ENCODE assay signal across 3 cellular contexts in genomic region chr15:81113204-81113657, GRCh38.
TF ChIP-seq lines count a peak whose summit lies in the region.

No MANE protein-coding gene starts in this region.

TF ChIP-seq in liver, 16 proteins besides CTCF, POLR2A, EP300 and RAD21:
- TF ChIP-seq FOXA1 (IDR thresholded peaks at IDR 0.05) (no peak), EGR1 (IDR thresholded peaks at IDR 0.05; ENCODE audit: low read depth in 2 of 2) (no peak), MAX (IDR thresholded peaks at IDR 0.05) (peak; percentile 53), SP1 (IDR thresholded peaks at IDR 0.05) (peak; percentile 38), TAF1 (conservative IDR thresholded peaks at IDR 0.05) (no peak), YY1 (IDR thresholded peaks at IDR 0.05) (peak; percentile 23), JUND (IDR thresholded peaks at IDR 0.05) (peak in 1 of 2 donors; percentile 52), GABPA (IDR thresholded peaks at IDR 0.05 in 1 of 2, conservative IDR thresholded peaks at IDR 0.05 in 1 of 2) (no peak), ZBTB33 (IDR thresholded peaks at IDR 0.05) (no peak), HNF4A (conservative IDR thresholded peaks at IDR 0.05) (peak in 1 of 2 donors; percentile 56), RXRA (IDR thresholded peaks at IDR 0.05) (peak; percentile 8 to 65), FOXA2 (IDR thresholded peaks at IDR 0.05) (peak; percentile 40)
- TF ChIP-seq, protein P1, sequence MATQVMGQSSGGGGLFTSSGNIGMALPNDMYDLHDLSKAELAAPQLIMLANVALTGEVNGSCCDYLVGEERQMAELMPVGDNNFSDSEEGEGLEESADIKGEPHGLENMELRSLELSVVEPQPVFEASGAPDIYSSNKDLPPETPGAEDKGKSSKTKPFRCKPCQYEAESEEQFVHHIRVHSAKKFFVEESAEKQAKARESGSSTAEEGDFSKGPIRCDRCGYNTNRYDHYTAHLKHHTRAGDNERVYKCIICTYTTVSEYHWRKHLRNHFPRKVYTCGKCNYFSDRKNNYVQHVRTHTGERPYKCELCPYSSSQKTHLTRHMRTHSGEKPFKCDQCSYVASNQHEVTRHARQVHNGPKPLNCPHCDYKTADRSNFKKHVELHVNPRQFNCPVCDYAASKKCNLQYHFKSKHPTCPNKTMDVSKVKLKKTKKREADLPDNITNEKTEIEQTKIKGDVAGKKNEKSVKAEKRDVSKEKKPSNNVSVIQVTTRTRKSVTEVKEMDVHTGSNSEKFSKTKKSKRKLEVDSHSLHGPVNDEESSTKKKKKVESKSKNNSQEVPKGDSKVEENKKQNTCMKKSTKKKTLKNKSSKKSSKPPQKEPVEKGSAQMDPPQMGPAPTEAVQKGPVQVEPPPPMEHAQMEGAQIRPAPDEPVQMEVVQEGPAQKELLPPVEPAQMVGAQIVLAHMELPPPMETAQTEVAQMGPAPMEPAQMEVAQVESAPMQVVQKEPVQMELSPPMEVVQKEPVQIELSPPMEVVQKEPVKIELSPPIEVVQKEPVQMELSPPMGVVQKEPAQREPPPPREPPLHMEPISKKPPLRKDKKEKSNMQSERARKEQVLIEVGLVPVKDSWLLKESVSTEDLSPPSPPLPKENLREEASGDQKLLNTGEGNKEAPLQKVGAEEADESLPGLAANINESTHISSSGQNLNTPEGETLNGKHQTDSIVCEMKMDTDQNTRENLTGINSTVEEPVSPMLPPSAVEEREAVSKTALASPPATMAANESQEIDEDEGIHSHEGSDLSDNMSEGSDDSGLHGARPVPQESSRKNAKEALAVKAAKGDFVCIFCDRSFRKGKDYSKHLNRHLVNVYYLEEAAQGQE (IDR thresholded peaks at IDR 0.05), result peak; percentile 12

TF ChIP-seq in HepG2, 621 proteins besides CTCF, POLR2A, EP300 and RAD21:
- TF ChIP-seq ZBTB20 (CRISPR knock-in tag; IDR thresholded peaks at IDR 0.05; ENCODE audit: borderline replicate concordance, low read depth), result no peak
- no peak for TF ChIP-seq LCORL (IDR thresholded peaks at IDR 0.05)
- no peak for TF ChIP-seq LCORL (CRISPR knock-in tag; IDR thresholded peaks at IDR 0.05)
- TF ChIP-seq ZNF569 (CRISPR knock-in tag; IDR thresholded peaks at IDR 0.05; ENCODE audit: borderline replicate concordance), result no peak
- TF ChIP-seq ZNF225 (CRISPR knock-in tag; IDR thresholded peaks at IDR 0.05), result no peak
- TF ChIP-seq, protein P2, sequence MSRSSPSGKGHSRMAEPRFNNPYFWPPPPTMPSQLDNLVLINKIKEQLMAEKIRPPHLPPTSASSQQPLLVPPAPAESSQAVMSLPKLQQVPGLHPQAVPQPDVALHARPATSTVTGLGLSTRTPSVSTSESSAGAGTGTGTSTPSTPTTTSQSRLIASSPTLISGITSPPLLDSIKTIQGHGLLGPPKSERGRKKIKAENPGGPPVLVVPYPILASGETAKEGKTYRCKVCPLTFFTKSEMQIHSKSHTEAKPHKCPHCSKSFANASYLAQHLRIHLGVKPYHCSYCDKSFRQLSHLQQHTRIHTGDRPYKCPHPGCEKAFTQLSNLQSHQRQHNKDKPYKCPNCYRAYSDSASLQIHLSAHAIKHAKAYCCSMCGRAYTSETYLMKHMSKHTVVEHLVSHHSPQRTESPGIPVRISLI (CRISPR knock-in tag; IDR thresholded peaks at IDR 0.05; ENCODE audit: borderline replicate concordance), result no peak
- TF ChIP-seq, protein P3, sequence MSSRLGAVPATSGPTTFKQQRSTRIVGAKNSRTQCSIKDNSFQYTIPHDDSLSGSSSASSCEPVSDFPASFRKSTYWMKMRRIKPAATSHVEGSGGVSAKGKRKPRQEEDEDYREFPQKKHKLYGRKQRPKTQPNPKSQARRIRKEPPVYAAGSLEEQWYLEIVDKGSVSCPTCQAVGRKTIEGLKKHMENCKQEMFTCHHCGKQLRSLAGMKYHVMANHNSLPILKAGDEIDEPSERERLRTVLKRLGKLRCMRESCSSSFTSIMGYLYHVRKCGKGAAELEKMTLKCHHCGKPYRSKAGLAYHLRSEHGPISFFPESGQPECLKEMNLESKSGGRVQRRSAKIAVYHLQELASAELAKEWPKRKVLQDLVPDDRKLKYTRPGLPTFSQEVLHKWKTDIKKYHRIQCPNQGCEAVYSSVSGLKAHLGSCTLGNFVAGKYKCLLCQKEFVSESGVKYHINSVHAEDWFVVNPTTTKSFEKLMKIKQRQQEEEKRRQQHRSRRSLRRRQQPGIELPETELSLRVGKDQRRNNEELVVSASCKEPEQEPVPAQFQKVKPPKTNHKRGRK (CRISPR knock-in tag; IDR thresholded peaks at IDR 0.05), result no peak
- no peak for TF ChIP-seq ZFYVE20 (CRISPR knock-in tag; IDR thresholded peaks at IDR 0.05; ENCODE audit: borderline replicate concordance, low read depth)
- TF ChIP-seq MTF2 (CRISPR knock-in tag; IDR thresholded peaks at IDR 0.05; ENCODE audit: borderline replicate concordance), result no peak
- no peak for TF ChIP-seq TGIF2 (CRISPR knock-in tag; IDR thresholded peaks at IDR 0.05)
- TF ChIP-seq SMARCE1 (IDR thresholded peaks at IDR 0.05; ENCODE audit: borderline replicate concordance), result no peak
- TF ChIP-seq, protein P4, sequence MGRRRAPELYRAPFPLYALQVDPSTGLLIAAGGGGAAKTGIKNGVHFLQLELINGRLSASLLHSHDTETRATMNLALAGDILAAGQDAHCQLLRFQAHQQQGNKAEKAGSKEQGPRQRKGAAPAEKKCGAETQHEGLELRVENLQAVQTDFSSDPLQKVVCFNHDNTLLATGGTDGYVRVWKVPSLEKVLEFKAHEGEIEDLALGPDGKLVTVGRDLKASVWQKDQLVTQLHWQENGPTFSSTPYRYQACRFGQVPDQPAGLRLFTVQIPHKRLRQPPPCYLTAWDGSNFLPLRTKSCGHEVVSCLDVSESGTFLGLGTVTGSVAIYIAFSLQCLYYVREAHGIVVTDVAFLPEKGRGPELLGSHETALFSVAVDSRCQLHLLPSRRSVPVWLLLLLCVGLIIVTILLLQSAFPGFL (CRISPR knock-in tag; IDR thresholded peaks at IDR 0.05), result no peak
- no peak for TF ChIP-seq ZNF644 (CRISPR knock-in tag; IDR thresholded peaks at IDR 0.05; ENCODE audit: low read depth)
- no peak for TF ChIP-seq HOXA3 (CRISPR knock-in tag; IDR thresholded peaks at IDR 0.05)
- TF ChIP-seq CENPX (CRISPR knock-in tag; IDR thresholded peaks at IDR 0.05), result no peak
- no peak for TF ChIP-seq ZFP36 (IDR thresholded peaks at IDR 0.05; ENCODE audit: borderline replicate concordance, low read depth, low read length, partially characterized antibody)
- no peak for TF ChIP-seq ZBTB7A (CRISPR knock-in tag; IDR thresholded peaks at IDR 0.05)
- no peak for TF ChIP-seq MBD4 (IDR thresholded peaks at IDR 0.05; ENCODE audit: borderline replicate concordance, low read length)
- no peak for TF ChIP-seq ZNF747 (CRISPR knock-in tag; IDR thresholded peaks at IDR 0.05; ENCODE audit: borderline replicate concordance)
- no peak for TF ChIP-seq RBFOX2 (IDR thresholded peaks at IDR 0.05; ENCODE audit: low read depth, low read length)
- TF ChIP-seq ZNF672 (CRISPR knock-in tag; IDR thresholded peaks at IDR 0.05), result no peak

TF ChIP-seq in endothelial cell of umbilical vein, 7 proteins besides CTCF, POLR2A, EP300 and RAD21:
- no peak for TF ChIP-seq GATA2 (IDR thresholded peaks at IDR 0.05; ENCODE audit: insufficient read depth, insufficient read length, low read depth, low read length)
- no peak for TF ChIP-seq MAX (IDR thresholded peaks at IDR 0.05; ENCODE audit: insufficient read depth, insufficient read length)
- TF ChIP-seq EZH2 (IDR thresholded peaks at IDR 0.05; ENCODE audit: borderline replicate concordance, low read depth, low read length, severe bottlenecking), result no peak
- peak; percentile 22 for TF ChIP-seq FOS (IDR thresholded peaks at IDR 0.05; ENCODE audit: borderline replicate concordance, insufficient read depth, low read length)
- no peak for TF ChIP-seq MYC (IDR thresholded peaks at IDR 0.05; ENCODE audit: low read depth, low read length)
- no peak for TF ChIP-seq JUN (IDR thresholded peaks at IDR 0.05; ENCODE audit: borderline replicate concordance, insufficient read depth, insufficient read length, low read depth)
- TF ChIP-seq POLR2AphosphoS5 (IDR thresholded peaks at IDR 0.05; ENCODE audit: insufficient read depth, low read depth, low read length), result no peak
